13 cellular contexts compared by ENCODE assay signal in the genomic region with DNA sequence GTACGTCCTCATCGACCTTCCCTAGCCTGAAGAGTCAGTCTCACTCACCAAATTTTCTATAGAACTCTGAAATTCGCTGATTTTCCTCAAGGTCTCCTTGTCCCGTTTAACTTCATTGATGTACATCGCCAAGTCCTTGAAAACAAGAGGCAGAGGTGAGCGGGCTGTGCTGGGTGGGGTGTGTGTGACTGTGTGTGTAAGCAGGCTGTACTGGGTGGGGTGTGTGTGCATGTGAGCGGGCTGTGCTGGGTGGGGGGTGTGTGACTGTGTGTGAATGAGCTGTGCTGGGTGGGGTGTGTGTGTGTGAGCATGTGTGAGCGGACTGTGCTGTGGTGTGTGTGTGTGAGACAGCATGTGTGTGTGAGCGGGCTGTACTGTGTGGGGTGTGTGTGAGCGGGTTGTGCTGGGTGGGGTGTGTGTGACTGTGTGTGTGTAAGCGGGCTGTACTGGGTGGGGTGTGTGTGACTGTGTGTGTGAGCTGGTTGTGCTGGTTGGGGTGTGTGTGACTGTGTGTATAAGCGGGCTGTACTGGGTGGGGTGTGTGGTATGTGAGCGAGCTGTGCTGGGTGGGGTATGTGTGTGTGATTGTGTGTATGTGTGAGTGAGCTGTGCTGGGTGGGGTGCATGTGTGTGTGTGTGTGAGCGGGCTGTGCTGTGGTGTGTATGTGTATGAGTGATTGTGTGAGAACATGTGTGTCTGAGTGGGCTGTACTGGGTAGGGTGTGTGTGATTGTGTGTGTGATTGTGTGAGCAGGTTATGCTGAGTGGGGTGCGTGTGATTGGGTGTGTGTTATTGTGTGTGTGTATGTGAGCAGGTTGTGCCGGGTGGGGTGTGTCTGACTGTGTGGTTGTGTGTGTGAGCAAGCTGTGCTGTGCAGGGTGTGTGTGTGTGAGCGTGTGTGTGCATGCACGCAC.
"Had no signal": no experiment of that assay in that cellular context is flagged by ENCODE, and none has a peak within 500 bp of the region (broad histone marks: within the 10 kb centered on the region; RNA-seq: fewer than 3 reads in every experiment).

No MANE protein-coding gene starts in this region.

- H3K36me3 ChIP-seq: prostate gland had no signal

- H3K27me3 Mint-ChIP-seq: stimulated activated naive CD8-positive, alpha-beta T cell treated with anti-CD3 and anti-CD28 coated beads, Interleukin-15, Interleukin-2, amounts not matched to agents 100 ng/mL and 50 ng/mL, for 24 hours; type B pancreatic cell had no signal

- H3K9me3 ChIP-seq: esophagus squamous epithelium, prostate gland, suprapubic skin had no signal

- H3K27ac ChIP-seq: cardiac muscle cell, esophagus squamous epithelium, prostate gland, suprapubic skin had no signal

- DNase-seq: esophagus squamous epithelium had no signal

- H3K27ac Mint-ChIP-seq: activated naive CD4-positive, alpha-beta T cell treated with anti-CD3 and anti-CD28 coated beads for 36 hours; activated T-helper 2 cell treated with anti-CD3 and anti-CD28 coated beads, Interferon-gamma antibody, Interleukin-2, Interleukin-4, amounts not matched to agents 10 μg/mL and 5 μg/mL and 100 μg/mL, durations not matched to agents 14 hours and 24 hours and 36 hours; nephron; stimulated activated naive CD8-positive, alpha-beta T cell treated with anti-CD3 and anti-CD28 coated beads, Interleukin-15, Interleukin-2, amounts not matched to agents 100 ng/mL and 50 ng/mL, for 24 hours had no signal

- FAIRE-seq: astrocyte, colon, kidney, small intestine had no signal

- H3K4me3 ChIP-seq: cardiac muscle cell, esophagus squamous epithelium, prostate gland, suprapubic skin had no signal

- H3K27me3 ChIP-seq: cardiac muscle cell, esophagus squamous epithelium, suprapubic skin had no signal

- H3K4me3 Mint-ChIP-seq: activated naive CD4-positive, alpha-beta T cell treated with anti-CD3 and anti-CD28 coated beads for 36 hours; stimulated activated naive CD8-positive, alpha-beta T cell treated with anti-CD3 and anti-CD28 coated beads, Interleukin-15, Interleukin-2, amounts not matched to agents 100 ng/mL and 50 ng/mL, for 24 hours; type B pancreatic cell had no signal

- H3K9me3 Mint-ChIP-seq: activated naive CD4-positive, alpha-beta T cell treated with anti-CD3 and anti-CD28 coated beads for 36 hours; activated T-helper 2 cell treated with anti-CD3 and anti-CD28 coated beads, Interferon-gamma antibody, Interleukin-2, Interleukin-4, amounts not matched to agents 10 μg/mL and 5 μg/mL and 100 μg/mL, durations not matched to agents 14 hours and 24 hours and 36 hours; nephron; stimulated activated naive CD8-positive, alpha-beta T cell treated with anti-CD3 and anti-CD28 coated beads, Interleukin-15, Interleukin-2, amounts not matched to agents 100 ng/mL and 50 ng/mL, for 24 hours; type B pancreatic cell had no signal

- H3K36me3 Mint-ChIP-seq: type B pancreatic cell had no signal
